20 cellular contexts compared by ENCODE assay signal in the genomic region with DNA sequence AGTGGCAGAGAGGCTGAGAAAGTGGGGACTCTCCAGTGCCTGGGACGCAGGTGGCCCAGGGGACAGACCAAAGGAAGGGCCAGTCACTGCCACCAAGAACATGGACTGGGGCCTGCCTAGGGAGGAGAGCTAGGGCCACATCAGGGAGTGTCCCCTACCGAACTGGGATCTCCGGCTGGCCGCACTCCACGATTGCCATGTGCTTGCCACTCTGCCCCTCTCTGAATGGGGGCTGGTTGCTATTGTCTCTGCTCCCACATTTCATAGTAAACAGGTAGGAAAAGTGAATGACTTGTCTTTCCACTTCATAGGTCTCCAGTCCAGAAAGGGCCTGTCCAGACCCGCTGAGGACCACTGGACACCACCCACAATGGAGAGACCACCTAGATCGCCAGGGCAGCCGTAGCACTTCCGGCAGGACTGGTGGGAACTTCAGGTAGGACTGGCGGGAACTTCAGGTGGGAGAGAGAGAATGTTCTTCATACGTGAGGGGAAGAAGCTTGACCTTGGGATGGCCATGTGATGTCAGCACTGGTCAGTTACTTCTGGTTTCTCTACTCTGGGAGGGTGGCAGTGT.
"Had no signal": no experiment of that assay in that cellular context is flagged by ENCODE, and none has a peak within 500 bp of the region (broad histone marks: within the 10 kb centered on the region; RNA-seq: fewer than 3 reads in every experiment).

No MANE protein-coding gene starts in this region.

- ATAC-seq: effector memory CD8-positive, alpha-beta T cell; gastroesophageal sphincter; naive thymus-derived CD4-positive, alpha-beta T cell; right cardiac atrium had no signal

- FAIRE-seq: colon, small intestine, urothelium cell line had no signal

- H3K27ac Mint-ChIP-seq: dendritic cell treated with granulocyte-macrophage colony-stimulating factor and Interleukin-4, amounts not matched to agents 40 ng/mL and 50 ng/mL, for 4 days; nephron progenitor cell; progenitor cell of endocrine pancreas; type B pancreatic cell had no signal

- H3K9me3 Mint-ChIP-seq: effector memory CD8-positive, alpha-beta T cell had no signal

- H3K27me3 Mint-ChIP-seq: progenitor cell of endocrine pancreas had no signal

- H3K4me3 ChIP-seq: esophagus muscularis mucosa, gastroesophageal sphincter, hepatocyte, ovary, thyroid gland had no signal

- H3K27ac ChIP-seq: epithelial cell of prostate, esophagus muscularis mucosa, gastroesophageal sphincter, hepatocyte, ovary, thyroid gland had no signal

- H3K36me3 ChIP-seq: esophagus muscularis mucosa, gastroesophageal sphincter, ovary, thyroid gland had no signal

- DNase-seq: effector memory CD8-positive, alpha-beta T cell; kidney glomerular epithelial cell; mammary epithelial cell; naive thymus-derived CD4-positive, alpha-beta T cell; nephron progenitor cell; right cardiac atrium; small intestine; stimulated activated CD4-positive, alpha-beta T cell treated with anti-CD3 and anti-CD28 coated beads, Interleukin-12 subunit alpha, Interleukin-12 subunit beta, amount 100 ng/mL, for 4 hours; stimulated activated naive CD4-positive, alpha-beta T cell treated with Interleukin-2 at 50 U/mL for 16 hours; thyroid gland had no signal

- H3K4me3 Mint-ChIP-seq: dendritic cell treated with granulocyte-macrophage colony-stimulating factor and Interleukin-4, amounts not matched to agents 40 ng/mL and 50 ng/mL, for 4 days; effector memory CD8-positive, alpha-beta T cell; naive thymus-derived CD4-positive, alpha-beta T cell; nephron progenitor cell; type B pancreatic cell had no signal

- H3K9me3 ChIP-seq: esophagus muscularis mucosa, ovary, thyroid gland had no signal

- H3K36me3 Mint-ChIP-seq: type B pancreatic cell had no signal
